ENCODE assay signal across 15 cellular contexts in genomic region chr14:56855891-56856461, GRCh38. TPM values are rescaled to one million over a fixed set of nuclear protein-coding genes. Genes with fewer than 3 reads are reported as not detected.
DNase-seq lines count a peak whose midpoint lies in the region; ATAC-seq and TF ChIP-seq lines count a peak whose summit lies in the region.
"Had no signal": no experiment of that assay in that cellular context is flagged by ENCODE, and none has a peak within 500 bp of the region (broad histone marks: within the 10 kb centered on the region; RNA-seq: fewer than 3 reads in every experiment).

No MANE protein-coding gene starts in this region.

- peaks cover 0 to 25% (median 5%) of the 10 kb centered on the region in 4 donors for H3K4me1 ChIP-seq in transverse colon
- H3K4me1 ChIP-seq in aorta (ENCODE audit: control insufficient read depth in 1 of 2, insufficient read depth in 2 of 2, low read length in 2 of 2) = no peaks in the 10 kb centered on the region
- H3K4me1 ChIP-seq: gastrocnemius medialis had no signal

- no peak for ATAC-seq in aorta (ENCODE audit: low FRiP score)
- ATAC-seq: gastrocnemius medialis; stimulated activated naive CD8-positive, alpha-beta T cell treated with anti-CD3 and anti-CD28 coated beads, Interleukin-15, amount 100 ng/mL, for 72 hours had no signal

- no peak for TF ChIP-seq POLR2A in transverse colon (IDR thresholded peaks at IDR 0.05)

- DNase-seq in DMS53 (lab: John Stamatoyannopoulos, UW) = peak; percentile 3
- DNase-seq in DMS53 treated with DMSO at 0.1 percent for 48 hours (lab: John Stamatoyannopoulos, UW; ENCODE audit: unreplicated experiment) = no peak
- peak; percentile 48 to 60 for DNase-seq in NOMO-1 (lab: John Stamatoyannopoulos, UW; ENCODE audit: unreplicated experiment in 2 of 2)
- DNase-seq in transverse colon = peak; percentile 66
- no peak for DNase-seq in RPMI8226
- DNase-seq in aorta = no peak
- DNase-seq in effector CD8-positive, alpha-beta T cell (lab: John Stamatoyannopoulos, UW) = no peak
- DNase-seq: DND-41; gastrocnemius medialis; stimulated activated naive CD8-positive, alpha-beta T cell treated with anti-CD3 and anti-CD28 coated beads, Interleukin-15, amount 100 ng/mL, for 72 hours; WERI-Rb-1 had no signal

- peaks cover 3% of the 10 kb centered on the region for H3K27me3 ChIP-seq in transverse colon
- peaks cover 0 to 2% of the 10 kb centered on the region in 2 donors for H3K27me3 ChIP-seq in aorta (ENCODE audit: control insufficient read depth in 1 of 2, insufficient read depth in 2 of 2, low read length in 1 of 2)
- H3K27me3 ChIP-seq: gastrocnemius medialis had no signal

- no peaks in the 10 kb centered on the region for H3K9me3 ChIP-seq in transverse colon
- H3K9me3 ChIP-seq in aorta (ENCODE audit: control insufficient read depth, low read length) = peaks cover 4% of the 10 kb centered on the region
- H3K9me3 ChIP-seq: gastrocnemius medialis had no signal

- H3K4me3 ChIP-seq in iPS-11a (ENCODE audit: low read depth, low read length) (peak overlapping the region; percentile 18), transverse colon (peak overlapping the region in 2 of 4 donors; percentile 8 to 29), aorta (ENCODE audit: low read length in 2 of 2) (no peak overlapping the region)
- H3K4me3 ChIP-seq: gastrocnemius medialis had no signal

- 7% methylated on average over 9 of the region's 9 CpGs; no CpG with 5 or more reads in 1 of the 2 donors for WGBS in transverse colon (ENCODE audit: low coverage in 1 of 2), 2 donors
- WGBS in aorta, 2 donors = 2% methylated on average over 9 of the region's 9 CpGs

- TF ChIP-seq EP300 in transverse colon (IDR thresholded peaks at IDR 0.05; ENCODE audit: low read depth) = no peak

- H3K36me3 ChIP-seq in transverse colon = no peaks in the 10 kb centered on the region
- no peaks in the 10 kb centered on the region for H3K36me3 ChIP-seq in aorta (ENCODE audit: control insufficient read depth in 1 of 2, insufficient read depth in 2 of 2, low read length in 1 of 2)
- H3K36me3 ChIP-seq: gastrocnemius medialis had no signal

- TF ChIP-seq CTCF in transverse colon (IDR thresholded peaks at IDR 0.05) = no peak

- in situ Hi-C loops in transverse colon (cut with MboI; ENCODE audit: low pct_ligation_motif_present in 1 of 4, low pct_unique_long_range_greater_than_20kb in 1 of 4, low sequenced_read_pairs in 3 of 4) = no loop called here

- intact Hi-C loops in transverse colon (cut with DNase I; ENCODE audit: low total_unique reads) (no loop called here), aorta (cut with DNase I) (no loop called here)

- H3K27ac ChIP-seq in transverse colon = peak overlapping the region; percentile 56 to 83 (median 64)
- no peak overlapping the region for H3K27ac ChIP-seq in aorta (ENCODE audit: low read depth in 1 of 2, low read length in 2 of 2)
- H3K27ac ChIP-seq: 22Rv1, gastrocnemius medialis, WERI-Rb-1 had no signal

RNA-seq across cellular contexts. Expression of gene OTX2, which starts 45.7 kb away (rescaled TPM):
- total RNA-seq in transverse colon (not detected), aorta (not detected)
- polyA plus RNA-seq in aorta = not detected
- total RNA-seq: gastrocnemius medialis, H4, RPMI7951 had no signal

Comparison
In these comparisons a context has a peak if more than half of its experiments do, and no peak if none do; other contexts are left out.
1. DNase-seq: peak in DMS53 (single experiment), NOMO-1 (2 of 2) and transverse colon (single experiment); none in DMS53 treated with DMSO at 0.1 percent for 48 hours (single experiment), RPMI8226 (single experiment), aorta (0 of 2) and effector CD8-positive, alpha-beta T cell (single experiment).
2. H3K27ac ChIP-seq: peak in transverse colon (4 of 4); none in aorta (0 of 2).